In genomic region chr20:32474009-32474716, GRCh38 we compare ENCODE assay signal across 10 cellular contexts.
A peak's percentile ranks its signal among the peaks of the same experiment; 100 is the strongest.
DNase-seq lines count a peak whose midpoint lies in the region; ATAC-seq and TF ChIP-seq lines count a peak whose summit lies in the region.
"Had no signal": no experiment of that assay in that cellular context is flagged by ENCODE, and none has a peak within 500 bp of the region (broad histone marks: within the 10 kb centered on the region; RNA-seq: fewer than 3 reads in every experiment).

No MANE protein-coding gene starts in this region.

- peaks cover 56 to 95% (median 71%) of the 10 kb centered on the region in 11 experiments; a peak in 21 of 22 replicates for H4K20me1 ChIP-seq in BLaER1 treated with 17β-estradiol and CSF1 and Interleukin-3, amounts not matched to agents 10 nM and 100 nM

- DNase-seq in body of pancreas (peak in 3 of 4 donors; percentile 29 to 57 (median 29)), sciatic nerve (ENCODE audit: low spot score) (peak; percentile 77), GM10248 (ENCODE audit: extremely low spot score) (no peak), NCI-H524 treated with DMSO at 0.1 percent for 48 hours (lab: John Stamatoyannopoulos, UW) (no peak)
- DNase-seq in activated T-cell treated with anti-CD3 and anti-CD28 coated beads, Interleukin-2, amount 50 U/mL, for 1 hour: no peak
- DNase-seq: DMS53; stimulated activated naive CD4-positive, alpha-beta T cell had no signal

- peak overlapping the region; percentile 68 to 82 (median 75); a peak in 20 of 22 replicates for H3K9ac ChIP-seq in BLaER1 treated with 17β-estradiol and CSF1 and Interleukin-3, amounts not matched to agents 10 nM and 100 nM
- H3K9ac ChIP-seq in iPS-15b (ENCODE audit: low read depth, low read length): peak overlapping the region; percentile 54

- ATAC-seq in body of pancreas (no peak), sciatic nerve (peak; percentile 38), HG02571 (IDR thresholded peaks at IDR 0.05; ENCODE audit: unreplicated experiment) (no peak)

- no peak for TF ChIP-seq CTCF in body of pancreas (IDR thresholded peaks at IDR 0.05)
- no peak for TF ChIP-seq CTCF in GM10248 (IDR thresholded peaks at IDR 0.05; ENCODE audit: control extremely low read depth, extremely low read depth, low read depth, missing control alignments)

- no peaks in the 10 kb centered on the region for H3K9me3 ChIP-seq in BLaER1 treated with 17β-estradiol and CSF1 and Interleukin-3, amounts not matched to agents 10 nM and 100 nM (replicated peaks in 1 of 11)
- H3K9me3 ChIP-seq in body of pancreas: no peaks in the 10 kb centered on the region
- no peaks in the 10 kb centered on the region for H3K9me3 ChIP-seq in iPS-15b (ENCODE audit: control insufficient read depth, insufficient read depth, low read length)

- peak overlapping the region in 10 of 11 experiments; percentile 43 to 91 (median 74); a peak in 19 of 22 replicates for H3K27ac ChIP-seq in BLaER1 treated with 17β-estradiol and CSF1 and Interleukin-3, amounts not matched to agents 10 nM and 100 nM
- H3K27ac ChIP-seq in body of pancreas: peak overlapping the region; percentile 74 to 94 (median 82)

- peak overlapping the region; percentile 91 to 99 (median 97) for H3K4me2 ChIP-seq in BLaER1 treated with 17β-estradiol and CSF1 and Interleukin-3, amounts not matched to agents 10 nM and 100 nM

- TF ChIP-seq POLR2A in body of pancreas (IDR thresholded peaks at IDR 0.05): no peak

- peaks cover 25 to 45% (median 39%) of the 10 kb centered on the region in 11 experiments for H3K36me3 ChIP-seq in BLaER1 treated with 17β-estradiol and CSF1 and Interleukin-3, amounts not matched to agents 10 nM and 100 nM
- H3K36me3 ChIP-seq in body of pancreas (replicated peaks in 1 of 2; ENCODE audit: insufficient read depth in 1 of 2, low read depth in 2 of 2) (no peaks in the 10 kb centered on the region), iPS-15b (ENCODE audit: control insufficient read depth, insufficient read depth, low read length) (peaks cover 17% of the 10 kb centered on the region)

- CTCF ChIA-PET in GM10248 (lab: Yijun Ruan, JAX): interaction anchor here (1.0 to 1.1 kb wide), 2 partner anchors 11 to 16 kb away, joined by 3 to 4 read pairs; no protein-coding TSS in a partner anchor

- POLR2A ChIA-PET in GM10248 (lab: Yijun Ruan, JAX): no interaction called here

- peak overlapping the region in 8 of 10 experiments; percentile 32 to 65 (median 50); a peak in 14 of 20 replicates for H3K4me3 ChIP-seq in BLaER1 treated with 17β-estradiol and CSF1 and Interleukin-3, amounts not matched to agents 10 nM and 100 nM
- H3K4me3 ChIP-seq in body of pancreas (no peak overlapping the region), iPS-15b (ENCODE audit: low read depth, low read length) (no peak overlapping the region)

- 58% methylated on average over 18 of the region's 18 CpGs; no CpG with 5 or more reads in 1 of the 2 donors for WGBS in body of pancreas, 2 donors

- peaks cover 95 to 100% (median 100%) of the 10 kb centered on the region in 10 experiments for H3K4me1 ChIP-seq in BLaER1 treated with 17β-estradiol and CSF1 and Interleukin-3, amounts not matched to agents 10 nM and 100 nM
- H3K4me1 ChIP-seq in body of pancreas (peaks cover 71% of the 10 kb centered on the region), iPS-15b (ENCODE audit: control insufficient read depth, insufficient read depth, low read length) (peaks cover 9% of the 10 kb centered on the region)

- no peaks in the 10 kb centered on the region for H3K27me3 ChIP-seq in BLaER1 treated with 17β-estradiol and CSF1 and Interleukin-3, amounts not matched to agents 10 nM and 100 nM
- H3K27me3 ChIP-seq in body of pancreas: no peaks in the 10 kb centered on the region
- no peaks in the 10 kb centered on the region for H3K27me3 ChIP-seq in iPS-15b (ENCODE audit: control insufficient read depth, insufficient read depth, low read length)

- intact Hi-C loops in body of pancreas (cut with DNase I) (no loop called here), sciatic nerve (cut with DNase I) (no loop called here)

Comparison
In these comparisons a context has a peak if more than half of its experiments do, and no peak if none do; other contexts are left out.
1. H3K4me3 ChIP-seq: peak in BLaER1 treated with 17β-estradiol and CSF1 and Interleukin-3, amounts not matched to agents 10 nM and 100 nM (8 of 10); none in body of pancreas (0 of 2) and iPS-15b (single experiment).
2. DNase-seq: peak in body of pancreas (3 of 4) and sciatic nerve (single experiment); none in activated T-cell treated with anti-CD3 and anti-CD28 coated beads, Interleukin-2, amount 50 U/mL, for 1 hour (single experiment), GM10248 (single experiment) and NCI-H524 treated with DMSO at 0.1 percent for 48 hours (single experiment).